ENCODE assay signal across 12 cellular contexts in the genomic region with DNA sequence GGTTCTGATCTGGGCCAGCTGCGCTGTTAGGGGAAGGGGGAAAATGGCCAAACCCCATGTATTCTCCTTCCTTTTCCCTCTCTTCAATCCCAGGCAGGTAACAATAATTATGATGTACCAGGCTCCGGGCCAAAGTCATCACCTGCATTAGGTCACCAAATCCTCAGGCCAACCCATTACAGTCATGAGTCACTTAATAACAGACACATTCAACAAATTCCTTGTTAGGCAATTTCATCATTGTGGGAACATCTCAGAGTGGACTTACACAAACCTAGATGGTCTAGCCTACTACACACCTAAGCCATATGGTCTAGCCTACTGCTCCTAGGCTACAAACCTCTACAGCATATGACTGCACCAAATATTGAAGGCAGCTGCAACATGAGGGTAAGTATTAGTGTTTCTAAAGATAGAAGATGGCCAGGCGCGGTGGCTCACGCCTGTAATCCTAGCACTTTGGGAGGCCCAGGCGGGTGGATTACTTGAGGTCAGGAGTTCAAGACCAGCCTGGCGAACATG. TPM values are rescaled to one million over a fixed set of nuclear protein-coding genes. Genes with fewer than 3 reads are reported as not detected.
A peak's percentile ranks its signal among the peaks of the same experiment; 100 is the strongest.
DNase-seq lines count a peak whose midpoint lies in the region; ATAC-seq, FAIRE-seq and TF ChIP-seq lines count a peak whose summit lies in the region.
"Had no signal": no experiment of that assay in that cellular context is flagged by ENCODE, and none has a peak within 500 bp of the region (broad histone marks: within the 10 kb centered on the region; RNA-seq: fewer than 3 reads in every experiment).

No MANE protein-coding gene starts in this region.

- peak; percentile 24 for DNase-seq in NCI-H1105 treated with DMSO at 0.1 percent for 48 hours (lab: John Stamatoyannopoulos, UW)
- DNase-seq in NCI-H1105 (lab: John Stamatoyannopoulos, UW): no peak
- peak; percentile 95 for DNase-seq in keratinocyte (ENCODE audit: low read depth, low spot score)
- DNase-seq in D721Med (ENCODE audit: insufficient read length, low spot score): no peak
- DNase-seq in sciatic nerve (ENCODE audit: low spot score): no peak
- DNase-seq: activated CD4-positive, CD25-positive, alpha-beta regulatory T cell treated with anti-CD3 and anti-CD28 coated beads, Interleukin-2, amount 50 U/mL, for 72 hours; spleen had no signal

- peak overlapping the region in 2 of 5 experiments; percentile 3 to 62 for H3K4me3 Mint-ChIP-seq in brain

- H3K9ac ChIP-seq in keratinocyte (ENCODE audit: control insufficient read depth, extremely low read depth, insufficient read depth, low read length): peak overlapping the region; percentile 22

- H2AFZ ChIP-seq in keratinocyte (ENCODE audit: control insufficient read depth, low read length): no peak overlapping the region

- ATAC-seq in sciatic nerve: no peak
- no peak for ATAC-seq in HG02759 (IDR thresholded peaks at IDR 0.05; ENCODE audit: unreplicated experiment)
- ATAC-seq: left colon had no signal

- peak overlapping the region in 3 of 5 experiments; percentile 63 to 94 (median 78) for H3K27ac Mint-ChIP-seq in brain

- no peak for TF ChIP-seq CTCF in brain (conservative IDR thresholded peaks at IDR 0.05)
- no peak for TF ChIP-seq CTCF in keratinocyte (optimal IDR thresholded peaks at IDR 0.05 in 1 of 3, IDR thresholded peaks at IDR 0.05 in 1 of 3, conservative IDR thresholded peaks at IDR 0.05 in 1 of 3; ENCODE audit: extremely low read depth in 1 of 3, insufficient read depth in 2 of 3, low read length in 3 of 3)
- no peak for TF ChIP-seq CTCF in D721Med (IDR thresholded peaks at IDR 0.05; ENCODE audit: insufficient read depth, missing control alignments)

- peak; percentile 85 for FAIRE-seq in keratinocyte (lab: Jason Lieb, UNC)
- no peak for FAIRE-seq in D721Med (lab: Jason Lieb, UNC)
- FAIRE-seq: GM12892 had no signal

- H4K20me1 ChIP-seq in keratinocyte (ENCODE audit: control insufficient read depth, extremely low read depth, insufficient read depth, low read length): no peaks in the 10 kb centered on the region

- peaks cover 0 to 9% (median 2%) of the 10 kb centered on the region in 5 experiments for H3K9me3 Mint-ChIP-seq in brain

- H3K27ac ChIP-seq in keratinocyte (ENCODE audit: control insufficient read depth, insufficient read depth, low read length) (peak overlapping the region; percentile 49), urinary bladder (ENCODE audit: low read depth) (peak overlapping the region; percentile 35)
- H3K27ac ChIP-seq: spleen had no signal

- H3K27me3 ChIP-seq in keratinocyte (ENCODE audit: control insufficient read depth, extremely low read depth, insufficient read depth, low read length): no peaks in the 10 kb centered on the region

- no peaks in the 10 kb centered on the region for H3K9me3 ChIP-seq in keratinocyte (ENCODE audit: control insufficient read depth, low read depth, low read length)
- H3K9me3 ChIP-seq: spleen had no signal

- peaks cover 6% of the 10 kb centered on the region for H3K27me3 Mint-ChIP-seq in brain

- dilution Hi-C loops in keratinocyte (cut with MboI; ENCODE audit: extremely low pct_ligation_motif_present, low sequenced_read_pairs): no loop called here

- no peak overlapping the region for H3K4me3 ChIP-seq in keratinocyte (ENCODE audit: control insufficient read depth in 2 of 3, extremely low read depth in 1 of 3, insufficient read depth in 2 of 3, low read depth in 1 of 3, low read length in 3 of 3)
- H3K4me3 ChIP-seq in urinary bladder (ENCODE audit: low read depth, low read length): no peak overlapping the region
- H3K4me3 ChIP-seq: spleen had no signal

- intact Hi-C loops in sciatic nerve (cut with DNase I): no loop called here

- 73% methylated on average over 7 of the region's 7 CpGs for WGBS in urinary bladder

- no peaks in the 10 kb centered on the region for H3K36me3 Mint-ChIP-seq in brain

- H3K36me3 ChIP-seq in keratinocyte (ENCODE audit: control insufficient read depth in 2 of 2, extremely low read depth in 1 of 2, insufficient read depth in 2 of 2, low read length in 2 of 2) (peaks cover 2 to 9% of the 10 kb centered on the region in 2 experiments), urinary bladder (ENCODE audit: insufficient read depth) (no peaks in the 10 kb centered on the region)
- H3K36me3 ChIP-seq: spleen had no signal

- no peaks in the 10 kb centered on the region for H3K9me1 ChIP-seq in keratinocyte (ENCODE audit: control insufficient read depth, extremely low read depth, insufficient read depth, low read length)

- H3K4me1 ChIP-seq in keratinocyte (ENCODE audit: control insufficient read depth, extremely low read depth, insufficient read depth, low read length) (peaks cover 48% of the 10 kb centered on the region), urinary bladder (ENCODE audit: insufficient read depth) (peaks cover 3% of the 10 kb centered on the region)

- H3K4me2 ChIP-seq in keratinocyte (ENCODE audit: control insufficient read depth, extremely low read depth, insufficient read depth, low read depth, low read length): peak overlapping the region; percentile 34

- peaks cover 39% of the 10 kb centered on the region for H3K4me1 Mint-ChIP-seq in brain

- peaks cover 4% of the 10 kb centered on the region for H3K79me2 ChIP-seq in keratinocyte (ENCODE audit: control insufficient read depth, insufficient read depth, low read length)

RNA-seq across cellular contexts. Expression of gene HSPB1, which starts 2.2 kb away (rescaled TPM):
- 404 TPM for polyA plus RNA-seq in brain (ENCODE audit: insufficient read depth, low read depth, low replicate concordance)
- 460 to 1,644 TPM (median 478 TPM) in 3 replicates for polyA plus RNA-seq in keratinocyte
- 1,835 TPM for polyA plus RNA-seq in keratinocyte (2011; ENCODE audit: low read depth)
- 1,014 and 2,934 TPM in 2 replicates for polyA plus RNA-seq in keratinocyte (2011; cell fraction: cytosol; rRNA removed)
- 815 and 1,237 TPM in 2 replicates for polyA plus RNA-seq in keratinocyte (2011; cell fraction: nucleus; rRNA removed)
- polyA plus RNA-seq in keratinocyte (2012; ENCODE audit: low replicate concordance): 1,130 and 7,717 TPM in 2 replicates
- 147 to 577 TPM (median 569 TPM) in 3 replicates for polyA minus RNA-seq in keratinocyte
- polyA minus RNA-seq in keratinocyte (2011; cell fraction: cytosol; rRNA and poly(A)+ RNA removed): 2,222 TPM
- 585 and 748 TPM in 2 replicates for polyA minus RNA-seq in keratinocyte (2011; cell fraction: nucleus; rRNA and poly(A)+ RNA removed)
- 53.1 TPM for total RNA-seq in urinary bladder
- polyA plus RNA-seq in urinary bladder: 2,722 TPM
- 415 TPM for total RNA-seq in sciatic nerve

RNA-seq across cellular contexts. Expression of gene YWHAG, which starts 58.5 kb away (rescaled TPM):
- polyA plus RNA-seq in brain (ENCODE audit: insufficient read depth, low read depth, low replicate concordance) (215 TPM), keratinocyte (88.1 to 130 TPM (median 116 TPM) in 3 replicates), urinary bladder (95.5 TPM)
- polyA plus RNA-seq in keratinocyte (2011; ENCODE audit: low read depth): 55.4 TPM
- polyA plus RNA-seq in keratinocyte (2011; cell fraction: cytosol; rRNA removed): 122 and 131 TPM in 2 replicates
- 139 and 153 TPM in 2 replicates for polyA plus RNA-seq in keratinocyte (2011; cell fraction: nucleus; rRNA removed)
- 142 and 228 TPM in 2 replicates for polyA plus RNA-seq in keratinocyte (2012; ENCODE audit: low replicate concordance)
- polyA minus RNA-seq in keratinocyte: 96.6 to 165 TPM (median 132 TPM) in 3 replicates
- 173 TPM for polyA minus RNA-seq in keratinocyte (2011; cell fraction: cytosol; rRNA and poly(A)+ RNA removed)
- 96.8 and 151 TPM in 2 replicates for polyA minus RNA-seq in keratinocyte (2011; cell fraction: nucleus; rRNA and poly(A)+ RNA removed)
- total RNA-seq in urinary bladder (55.0 TPM), sciatic nerve (94.7 TPM)

Comparison
In these comparisons a context has a peak if more than half of its experiments do, and no peak if none do; other contexts are left out.
1. DNase-seq: peak in NCI-H1105 treated with DMSO at 0.1 percent for 48 hours (single experiment) and keratinocyte (single experiment); none in NCI-H1105 (single experiment), D721Med (single experiment) and sciatic nerve (single experiment).